Comparison of ENCODE assay signal across 1 cellular context in genomic region chr4:79923290-79923689, GRCh38.
TF ChIP-seq lines count a peak whose summit lies in the region.

No MANE protein-coding gene starts in this region.

TF ChIP-seq in IMR-90, 13 proteins besides CTCF, POLR2A, EP300 and RAD21:
- TF ChIP-seq BHLHE40 (IDR thresholded peaks at IDR 0.05; ENCODE audit: low read depth, low read length) (no peak), MXI1 (IDR thresholded peaks at IDR 0.05; ENCODE audit: borderline replicate concordance, low read depth, low read length) (no peak), USF2 (IDR thresholded peaks at IDR 0.05; ENCODE audit: low read depth, low read length) (no peak), SMC3 (IDR thresholded peaks at IDR 0.05; ENCODE audit: low read depth, low read length) (no peak), FOS (IDR thresholded peaks at IDR 0.05; ENCODE audit: low read depth, low read length) (no peak), MAZ (IDR thresholded peaks at IDR 0.05; ENCODE audit: borderline replicate concordance, low read depth, low read length) (no peak), MAFK (IDR thresholded peaks at IDR 0.05; ENCODE audit: low read depth, low read length) (no peak), RCOR1 (IDR thresholded peaks at IDR 0.05; ENCODE audit: insufficient replicate concordance, low read length) (no peak), CHD1 (IDR thresholded peaks at IDR 0.05; ENCODE audit: low read depth, low read length) (no peak), NFE2L2 (IDR thresholded peaks at IDR 0.05; ENCODE audit: low read depth, low read length) (no peak), RFX5 (IDR thresholded peaks at IDR 0.05; ENCODE audit: low read depth, low read length) (no peak), CEBPB (IDR thresholded peaks at IDR 0.05; ENCODE audit: low read depth, low read length) (no peak)
- TF ChIP-seq, protein P1, sequence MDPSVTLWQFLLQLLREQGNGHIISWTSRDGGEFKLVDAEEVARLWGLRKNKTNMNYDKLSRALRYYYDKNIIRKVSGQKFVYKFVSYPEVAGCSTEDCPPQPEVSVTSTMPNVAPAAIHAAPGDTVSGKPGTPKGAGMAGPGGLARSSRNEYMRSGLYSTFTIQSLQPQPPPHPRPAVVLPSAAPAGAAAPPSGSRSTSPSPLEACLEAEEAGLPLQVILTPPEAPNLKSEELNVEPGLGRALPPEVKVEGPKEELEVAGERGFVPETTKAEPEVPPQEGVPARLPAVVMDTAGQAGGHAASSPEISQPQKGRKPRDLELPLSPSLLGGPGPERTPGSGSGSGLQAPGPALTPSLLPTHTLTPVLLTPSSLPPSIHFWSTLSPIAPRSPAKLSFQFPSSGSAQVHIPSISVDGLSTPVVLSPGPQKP (IDR thresholded peaks at IDR 0.05; ENCODE audit: borderline replicate concordance, low read depth, low read length), result no peak
